1 cellular context compared by ENCODE assay signal in genomic region chr5:139562847-139563246, GRCh38.
TF ChIP-seq lines count a peak whose summit lies in the region.

No MANE protein-coding gene starts in this region.

TF ChIP-seq in K562, 482 proteins besides CTCF, POLR2A, EP300 and RAD21 (continued from another document):
- 0 out of 4 replicates have a peak, but pooled peaks have one; percentile 7 to 17 for TF ChIP-seq MLLT1 (IDR thresholded peaks at IDR 0.05)
- TF ChIP-seq PKNOX1 (IDR thresholded peaks at IDR 0.05) = 0 out of 2 replicates have a peak, but pooled peaks have one; percentile 10
- TF ChIP-seq SETDB1 (IDR thresholded peaks at IDR 0.05; ENCODE audit: low read length) = no peak
- peak; percentile 93 for TF ChIP-seq ZNF121 (CRISPR knock-in tag; conservative IDR thresholded peaks at IDR 0.05)
